ENCODE assay signal across 8 cellular contexts in the genomic region with DNA sequence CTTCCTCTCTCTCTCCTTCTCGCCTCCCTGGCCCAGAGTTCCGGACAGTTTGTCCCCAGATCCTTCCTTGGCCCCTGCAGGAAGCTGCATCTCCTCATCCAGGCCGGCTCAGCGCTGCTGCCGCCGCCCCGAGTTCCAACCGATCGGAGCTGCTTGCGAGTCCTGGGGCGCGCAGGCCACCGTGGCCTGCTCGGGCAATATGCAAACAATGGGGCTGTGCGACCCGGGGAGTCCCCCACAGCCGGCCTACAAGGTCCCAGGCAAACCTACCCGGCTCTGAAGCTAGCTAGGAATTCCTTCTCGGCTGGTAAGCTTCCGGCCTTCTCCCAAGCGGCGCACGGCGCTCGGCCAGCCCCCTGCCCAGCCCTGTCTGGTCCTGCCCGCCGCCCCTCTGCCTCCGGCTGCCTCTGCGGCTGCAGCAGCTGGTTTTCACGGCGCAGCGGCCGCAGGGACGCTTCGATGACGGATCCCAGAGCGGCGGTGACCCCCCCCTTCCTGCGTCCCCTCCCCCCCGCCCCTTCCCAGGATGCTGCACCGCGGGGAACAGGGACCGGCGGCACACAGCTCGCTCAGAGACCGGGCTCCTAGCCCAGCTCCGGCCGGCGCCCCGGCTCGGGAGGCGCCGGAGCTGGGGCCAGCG. TPM values are rescaled to one million over a fixed set of nuclear protein-coding genes. Genes with fewer than 3 reads are reported as not detected.
DNase-seq lines count a peak whose midpoint lies in the region; ATAC-seq and TF ChIP-seq lines count a peak whose summit lies in the region.

No MANE protein-coding gene starts in this region.

- WGBS in urinary bladder, result under 1% methylated on average over 46 of the region's 54 CpGs

- no peaks in the 10 kb centered on the region for H3K9me3 ChIP-seq in effector memory CD4-positive, alpha-beta T cell (ENCODE audit: control insufficient read depth, low read length)

- no peaks in the 10 kb centered on the region for H3K9me3 Mint-ChIP-seq in T-cell

- DNase-seq in GM06990 (ENCODE audit: extremely low read depth, insufficient read length) (peak; percentile 56), T-cell (peak in 14 of 34 experiments; percentile 0 to 27 (median 10)), mesenteric fat pad (ENCODE audit: low spot score) (peak; percentile 88), SHP77 (lab: John Stamatoyannopoulos, UW) (no peak), foreskin melanocyte (no peak)
- DNase-seq in effector memory CD4-positive, alpha-beta T cell, result peak in 1 of 3 donors; percentile 5

- H3K4me3 Mint-ChIP-seq in T-cell, result peak overlapping the region; percentile 89 to 96 (median 95)

- peak overlapping the region; percentile 58 for H3K4me3 ChIP-seq in GM06990 (replicated peaks; ENCODE audit: low read depth, low read length)
- H3K4me3 ChIP-seq in effector memory CD4-positive, alpha-beta T cell (ENCODE audit: insufficient read depth, low read depth, low read length, poor library complexity, severe bottlenecking), result peak overlapping the region; percentile 90
- peak overlapping the region; percentile 87 for H3K4me3 ChIP-seq in urinary bladder (ENCODE audit: low read depth, low read length)

- peaks cover 39% of the 10 kb centered on the region for H3K4me1 ChIP-seq in effector memory CD4-positive, alpha-beta T cell (ENCODE audit: control insufficient read depth, insufficient read depth, low read length, poor library complexity, severe bottlenecking)
- no peaks in the 10 kb centered on the region for H3K4me1 ChIP-seq in urinary bladder (ENCODE audit: insufficient read depth)

- H3K27ac ChIP-seq in effector memory CD4-positive, alpha-beta T cell (ENCODE audit: insufficient read depth, low read length, poor library complexity, severe bottlenecking), result peak overlapping the region; percentile 92
- H3K27ac ChIP-seq in urinary bladder (ENCODE audit: low read depth), result peak overlapping the region; percentile 77

- POLR2A ChIA-PET in T-cell (lab: Charles Lee), result interaction anchor here (0.6 to 11.8 kb wide), 9 partner anchors 14 to 88 kb away, joined by 4 to 572 read pairs (median 18); partner anchors contain the start of genes TSC22D3 (in 2 of the 2), NCBP2L (in 1 of the 2) and PRPS1 (in 1 of the 2)

- H3K36me3 ChIP-seq in GM06990 (ENCODE audit: control insufficient read depth, insufficient read depth, low read length), result no peaks in the 10 kb centered on the region
- H3K36me3 ChIP-seq in effector memory CD4-positive, alpha-beta T cell (ENCODE audit: control insufficient read depth, insufficient read depth, low read length), result peaks cover 32% of the 10 kb centered on the region
- peaks cover 5% of the 10 kb centered on the region for H3K36me3 ChIP-seq in urinary bladder (ENCODE audit: insufficient read depth)

- peaks cover 57 to 63% (median 62%) of the 10 kb centered on the region in 3 donors for H3K4me1 Mint-ChIP-seq in T-cell

- H3K36me3 Mint-ChIP-seq in T-cell, result peaks cover 31% of the 10 kb centered on the region

- CTCF ChIA-PET in T-cell (lab: Charles Lee), result interaction anchor here (0.5 to 5.6 kb wide), 8 partner anchors 26 to 840 kb away, joined by 3 to 99 read pairs (median 8); partner anchors contain the start of genes NCBP2L (in 1 of the 2) and TSC22D3 (in 1 of the 2)

- H3K27ac Mint-ChIP-seq in T-cell, result peak overlapping the region; percentile 98 to 100

- ATAC-seq in HG02588 (IDR thresholded peaks at IDR 0.05; ENCODE audit: unreplicated experiment) (peak; percentile 35), T-cell (replicated peaks in 1 of 4) (peak in 1 of 4 experiments; percentile 4)

- no peak for TF ChIP-seq CTCF in GM06990 (IDR thresholded peaks at IDR 0.05; ENCODE audit: insufficient read depth, low read length, poor library complexity, severe bottlenecking)

- no peaks in the 10 kb centered on the region for H3K27me3 ChIP-seq in GM06990 (replicated peaks; ENCODE audit: control insufficient read depth, insufficient read depth, low read length)
- H3K27me3 ChIP-seq in effector memory CD4-positive, alpha-beta T cell (replicated peaks; ENCODE audit: control insufficient read depth, insufficient read depth, low read length, poor library complexity, severe bottlenecking), result no peaks in the 10 kb centered on the region

- peaks cover 0 to 8% of the 10 kb centered on the region in 2 donors for H3K27me3 Mint-ChIP-seq in T-cell

RNA-seq across cellular contexts. Expression of gene TSC22D3, which starts 59.4 kb away (rescaled TPM):
- 1,000 to 10,000 TPM in 2 of 5 donors, 100 to 1,000 TPM in 3; 202 to 2,593 (median 248) TPM for total RNA-seq in T-cell
- 289 TPM for total RNA-seq in mesenteric fat pad
- 63.2 TPM for total RNA-seq in urinary bladder
- polyA plus RNA-seq in urinary bladder, result 843 TPM

Comparison
In these comparisons a context has a peak if more than half of its experiments do, and no peak if none do; other contexts are left out.
1. DNase-seq: peak in GM06990 (single experiment) and mesenteric fat pad (single experiment); none in SHP77 (0 of 2) and foreskin melanocyte (single experiment).
2. Peak in every context shown above with its lines, with median percentiles within 50 percentile points of each other: H3K4me3 ChIP-seq.